In the genomic region with DNA sequence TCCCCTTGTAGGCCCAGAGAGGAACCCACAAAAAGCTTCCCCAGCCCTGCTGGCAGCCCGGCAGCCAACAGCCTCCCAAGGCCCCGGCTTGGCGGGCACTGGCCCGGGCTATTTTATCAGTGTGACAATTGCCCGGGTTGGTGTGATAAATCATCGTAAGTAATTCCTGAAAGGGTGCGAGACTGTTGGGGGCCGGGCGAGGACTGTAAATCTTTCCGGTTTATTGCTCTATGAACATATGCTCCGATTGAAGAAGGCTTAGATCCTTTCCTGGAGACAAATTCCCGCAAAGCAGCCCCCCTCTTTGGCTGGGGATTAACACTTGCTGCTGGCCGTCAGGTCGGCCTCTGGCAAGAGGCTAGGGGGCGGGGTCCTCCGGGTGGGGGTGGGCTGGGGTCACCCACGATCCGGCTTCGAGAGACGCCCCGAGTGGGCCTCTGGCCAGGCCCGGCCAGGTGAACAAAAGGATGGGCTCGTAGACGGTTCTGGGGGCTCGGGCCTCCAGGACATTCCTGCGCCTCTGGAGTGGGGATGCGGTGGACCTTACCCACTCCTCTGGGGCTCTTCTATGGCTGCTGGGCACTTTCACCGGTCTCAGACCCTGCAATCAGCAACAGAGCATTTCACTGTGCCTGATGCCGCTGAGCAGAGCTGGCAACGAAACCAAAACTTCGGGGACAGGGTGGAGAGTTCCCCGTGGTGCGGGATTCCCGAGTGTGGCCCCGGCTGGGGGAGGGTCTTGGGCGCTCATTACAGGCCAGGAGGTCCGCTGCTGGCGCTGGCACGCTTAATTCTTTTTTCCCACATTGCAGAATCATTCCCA, we compare ENCODE assay signal across 1 cellular context.
TF ChIP-seq lines count a peak whose summit lies in the region.

No MANE protein-coding gene starts in this region.

TF ChIP-seq in HEK293, 187 proteins besides CTCF, POLR2A, EP300 and RAD21 (continued from another document):
- TF ChIP-seq ZNF423 (tag by site-specific recombination; IDR thresholded peaks at IDR 0.05) (peak; percentile 37; the same call in 1 of the 2 replicates), ZNF341 (tag by site-specific recombination; IDR thresholded peaks at IDR 0.05; ENCODE audit: low read depth) (peak; percentile 23; the same call in 1 of the 2 replicates)
